8 cellular contexts compared by ENCODE assay signal in genomic region chr17:77400445-77400870, GRCh38.
DNase-seq lines count a peak whose midpoint lies in the region; ATAC-seq, FAIRE-seq and TF ChIP-seq lines count a peak whose summit lies in the region.

No MANE protein-coding gene starts in this region.

- H3K4me1 Mint-ChIP-seq in activated CD4-positive, alpha-beta memory T cell treated with anti-CD3 and anti-CD28 coated beads for 36 hours (ENCODE audit: low read depth): peaks cover 86% of the 10 kb centered on the region

- WGBS in psoas muscle, 3 donors: 44 to 60% (median 53%) methylated on average over 7 to 8 of the region's 8 CpGs

- peaks cover 43% of the 10 kb centered on the region for H3K4me1 ChIP-seq in psoas muscle

- CTCF ChIA-PET in activated CD4-positive, alpha-beta memory T cell treated with anti-CD3 and anti-CD28 coated beads for 36 hours (lab: Charles Lee): interaction anchor here (0.6 to 10.0 kb wide), 43 partner anchors 10 to 614 kb away, joined by 3 to 140 read pairs (median 7); no protein-coding TSS in a partner anchor

- H3K9me3 Mint-ChIP-seq in activated CD4-positive, alpha-beta memory T cell treated with anti-CD3 and anti-CD28 coated beads for 36 hours: no peaks in the 10 kb centered on the region

- H3K27ac ChIP-seq in psoas muscle: peak overlapping the region; percentile 49

- no peaks in the 10 kb centered on the region for H3K27me3 Mint-ChIP-seq in activated CD4-positive, alpha-beta memory T cell treated with anti-CD3 and anti-CD28 coated beads for 36 hours

- peak; percentile 26 to 36 (median 34) for ATAC-seq in psoas muscle

- H3K36me3 Mint-ChIP-seq in activated CD4-positive, alpha-beta memory T cell treated with anti-CD3 and anti-CD28 coated beads for 36 hours: peaks cover 18% of the 10 kb centered on the region

- H3K9me3 ChIP-seq in psoas muscle: no peaks in the 10 kb centered on the region

- peak; percentile 48 for DNase-seq in D721Med (ENCODE audit: insufficient read length, low spot score)
- peak; percentile 51 for DNase-seq in MV-4-11 (lab: John Stamatoyannopoulos, UW)
- peak; percentile 89 for DNase-seq in activated CD4-positive, alpha-beta memory T cell treated with anti-CD3 and anti-CD28 coated beads for 36 hours
- no peak for DNase-seq in epithelial cell of esophagus (ENCODE audit: low read depth)
- DNase-seq in psoas muscle: peak in 1 of 2 donors; percentile 72
- no peak for DNase-seq in posterior vena cava (ENCODE audit: low spot score)
- no peak for DNase-seq in ureter (ENCODE audit: low spot score)
- no peak for DNase-seq in HT-29 (ENCODE audit: low spot score)

- FAIRE-seq in D721Med (lab: Jason Lieb, UNC): no peak

- H3K36me3 ChIP-seq in psoas muscle (ENCODE audit: insufficient read depth in 1 of 2, low read depth in 1 of 2): peaks cover 0 to 17% of the 10 kb centered on the region in 2 donors

- H3K4me3 ChIP-seq in epithelial cell of esophagus (ENCODE audit: low read length) (no peak overlapping the region), psoas muscle (no peak overlapping the region)

- POLR2A ChIA-PET in activated CD4-positive, alpha-beta memory T cell treated with anti-CD3 and anti-CD28 coated beads for 36 hours (lab: Charles Lee): interaction anchor here (0.6 to 2.6 kb wide), 17 partner anchors 9 to 261 kb away, joined by 3 to 28 read pairs (median 5); no protein-coding TSS in a partner anchor

- TF ChIP-seq CTCF in D721Med (IDR thresholded peaks at IDR 0.05; ENCODE audit: insufficient read depth, missing control alignments) (peak; percentile 40), epithelial cell of esophagus (IDR thresholded peaks at IDR 0.05; ENCODE audit: insufficient read depth, low read depth, low read length, missing control alignments) (peak; percentile 35), psoas muscle (IDR thresholded peaks at IDR 0.05) (peak; percentile 25)

- peak overlapping the region; percentile 76 for H3K4me3 Mint-ChIP-seq in activated CD4-positive, alpha-beta memory T cell treated with anti-CD3 and anti-CD28 coated beads for 36 hours

- peak overlapping the region; percentile 96 for H3K27ac Mint-ChIP-seq in activated CD4-positive, alpha-beta memory T cell treated with anti-CD3 and anti-CD28 coated beads for 36 hours

- intact Hi-C loops in activated CD4-positive, alpha-beta memory T cell treated with anti-CD3 and anti-CD28 coated beads for 36 hours (cut with micrococcal nuclease): loop anchor here (1.0 to 2.0 kb wide), 4 partner anchors 9 to 95 kb away; no protein-coding TSS in a partner anchor
- intact Hi-C loops in psoas muscle (cut with DNase I): no loop called here
- intact Hi-C loops in posterior vena cava (cut with DNase I): no loop called here

- no peaks in the 10 kb centered on the region for H3K27me3 ChIP-seq in psoas muscle (ENCODE audit: insufficient read depth in 3 of 3, low read length in 2 of 3)

Comparison
In these comparisons a context has a peak if more than half of its experiments do, and no peak if none do; other contexts are left out.
1. DNase-seq: peak in D721Med (single experiment), MV-4-11 (single experiment) and activated CD4-positive, alpha-beta memory T cell treated with anti-CD3 and anti-CD28 coated beads for 36 hours (single experiment); none in epithelial cell of esophagus (single experiment), posterior vena cava (single experiment), ureter (single experiment) and HT-29 (single experiment).
2. Peak in every context shown above with its lines, with median percentiles within 50 percentile points of each other: CTCF ChIP-seq.